1 cellular context compared by ENCODE assay signal in genomic region chr5:122478741-122479459, GRCh38.
TF ChIP-seq lines count a peak whose summit lies in the region.

No MANE protein-coding gene starts in this region.

TF ChIP-seq in A549, 52 proteins besides CTCF, POLR2A, EP300 and RAD21 (continued from another document):
- TF ChIP-seq CHD2 (IDR thresholded peaks at IDR 0.05; ENCODE audit: low read length, partially characterized antibody) (no peak), MAZ (IDR thresholded peaks at IDR 0.05; ENCODE audit: borderline replicate concordance, low read depth, low read length) (no peak), JUN (IDR thresholded peaks at IDR 0.05) (peak; percentile 84 to 87), FOSL2 (IDR thresholded peaks at IDR 0.05) (0 out of 2 replicates have a peak, but pooled peaks have one; percentile 38), FOSL2 (CRISPR knock-in tag; IDR thresholded peaks at IDR 0.05) (peak; percentile 39; the same call in 1 of the 2 replicates), FOXS1 (CRISPR knock-in tag; IDR thresholded peaks at IDR 0.05) (no peak)
TF ChIP-seq in A549: peak in this region for 7.
